ENCODE assay signal across 3 cellular contexts in the genomic region with DNA sequence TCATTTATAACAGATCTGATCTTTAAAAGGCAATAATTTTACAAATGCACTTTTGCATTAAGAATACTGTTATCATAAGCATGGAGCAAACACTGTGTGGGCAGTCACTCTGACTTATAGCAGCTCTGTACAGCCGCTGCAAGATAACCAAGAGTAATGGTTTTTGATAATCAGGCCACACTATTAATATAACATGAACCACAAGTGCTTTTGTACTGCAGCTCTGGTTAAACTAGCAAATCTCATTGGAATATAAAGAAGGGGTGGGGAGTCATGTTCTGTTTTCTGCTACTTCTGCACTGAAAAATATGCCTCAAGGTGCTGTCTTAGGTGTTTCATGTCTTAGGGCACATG.
TF ChIP-seq lines count a peak whose summit lies in the region.

No MANE protein-coding gene starts in this region.

TF ChIP-seq in SK-N-SH, 30 proteins besides CTCF, POLR2A, EP300 and RAD21:
- TF ChIP-seq TEAD4 (IDR thresholded peaks at IDR 0.05; ENCODE audit: borderline replicate concordance, insufficient read depth) (no peak), NFIC (IDR thresholded peaks at IDR 0.05; ENCODE audit: borderline replicate concordance) (no peak), TCF12 (IDR thresholded peaks at IDR 0.05) (no peak), JUND (IDR thresholded peaks at IDR 0.05) (no peak), TAF1 (IDR thresholded peaks at IDR 0.05; ENCODE audit: borderline replicate concordance, low read depth, low read length) (no peak), GATA2 (CRISPR knock-in tag; IDR thresholded peaks at IDR 0.05) (no peak), PBX3 (IDR thresholded peaks at IDR 0.05) (no peak), YY1 (IDR thresholded peaks at IDR 0.05; ENCODE audit: low read depth) (no peak), RCOR1 (IDR thresholded peaks at IDR 0.05; ENCODE audit: low read length) (no peak), SIN3A (IDR thresholded peaks at IDR 0.05; ENCODE audit: borderline replicate concordance, low read depth, low read length) (no peak)
- TF ChIP-seq, protein P1, sequence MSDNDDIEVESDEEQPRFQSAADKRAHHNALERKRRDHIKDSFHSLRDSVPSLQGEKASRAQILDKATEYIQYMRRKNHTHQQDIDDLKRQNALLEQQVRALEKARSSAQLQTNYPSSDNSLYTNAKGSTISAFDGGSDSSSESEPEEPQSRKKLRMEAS (IDR thresholded peaks at IDR 0.05; ENCODE audit: low read depth): no peak
- TF ChIP-seq, protein P2, sequence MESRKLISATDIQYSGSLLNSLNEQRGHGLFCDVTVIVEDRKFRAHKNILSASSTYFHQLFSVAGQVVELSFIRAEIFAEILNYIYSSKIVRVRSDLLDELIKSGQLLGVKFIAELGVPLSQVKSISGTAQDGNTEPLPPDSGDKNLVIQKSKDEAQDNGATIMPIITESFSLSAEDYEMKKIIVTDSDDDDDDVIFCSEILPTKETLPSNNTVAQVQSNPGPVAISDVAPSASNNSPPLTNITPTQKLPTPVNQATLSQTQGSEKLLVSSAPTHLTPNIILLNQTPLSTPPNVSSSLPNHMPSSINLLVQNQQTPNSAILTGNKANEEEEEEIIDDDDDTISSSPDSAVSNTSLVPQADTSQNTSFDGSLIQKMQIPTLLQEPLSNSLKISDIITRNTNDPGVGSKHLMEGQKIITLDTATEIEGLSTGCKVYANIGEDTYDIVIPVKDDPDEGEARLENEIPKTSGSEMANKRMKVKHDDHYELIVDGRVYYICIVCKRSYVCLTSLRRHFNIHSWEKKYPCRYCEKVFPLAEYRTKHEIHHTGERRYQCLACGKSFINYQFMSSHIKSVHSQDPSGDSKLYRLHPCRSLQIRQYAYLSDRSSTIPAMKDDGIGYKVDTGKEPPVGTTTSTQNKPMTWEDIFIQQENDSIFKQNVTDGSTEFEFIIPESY (IDR thresholded peaks at IDR 0.05; ENCODE audit: borderline replicate concordance, low read depth): no peak

TF ChIP-seq in SK-N-SH treated with all-trans-retinoic acid at 6 μM for 48 hours, 23 proteins besides CTCF, POLR2A, EP300 and RAD21:
- TF ChIP-seq, protein P3, sequence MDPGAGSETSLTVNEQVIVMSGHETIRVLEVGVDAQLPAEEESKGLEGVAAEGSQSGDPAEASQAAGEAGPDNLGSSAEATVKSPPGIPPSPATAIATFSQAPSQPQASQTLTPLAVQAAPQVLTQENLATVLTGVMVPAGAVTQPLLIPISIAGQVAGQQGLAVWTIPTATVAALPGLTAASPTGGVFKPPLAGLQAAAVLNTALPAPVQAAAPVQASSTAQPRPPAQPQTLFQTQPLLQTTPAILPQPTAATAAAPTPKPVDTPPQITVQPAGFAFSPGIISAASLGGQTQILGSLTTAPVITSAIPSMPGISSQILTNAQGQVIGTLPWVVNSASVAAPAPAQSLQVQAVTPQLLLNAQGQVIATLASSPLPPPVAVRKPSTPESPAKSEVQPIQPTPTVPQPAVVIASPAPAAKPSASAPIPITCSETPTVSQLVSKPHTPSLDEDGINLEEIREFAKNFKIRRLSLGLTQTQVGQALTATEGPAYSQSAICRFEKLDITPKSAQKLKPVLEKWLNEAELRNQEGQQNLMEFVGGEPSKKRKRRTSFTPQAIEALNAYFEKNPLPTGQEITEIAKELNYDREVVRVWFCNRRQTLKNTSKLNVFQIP (CRISPR knock-in tag; IDR thresholded peaks at IDR 0.05; ENCODE audit: borderline replicate concordance, low read depth): no peak
- no peak for TF ChIP-seq TCF4 (CRISPR knock-in tag; IDR thresholded peaks at IDR 0.05; ENCODE audit: borderline replicate concordance)
- TF ChIP-seq ZNF70 (CRISPR knock-in tag; IDR thresholded peaks at IDR 0.05): no peak
- TF ChIP-seq ISL1 (CRISPR knock-in tag; IDR thresholded peaks at IDR 0.05): no peak
TF ChIP-seq in SK-N-SH treated with all-trans-retinoic acid at 6 μM for 48 hours: peak in this region for 0.

TF ChIP-seq in endothelial cell of umbilical vein, 7 proteins besides CTCF, POLR2A, EP300 and RAD21:
- TF ChIP-seq EZH2 (IDR thresholded peaks at IDR 0.05; ENCODE audit: borderline replicate concordance, low read depth, low read length, severe bottlenecking) (no peak), POLR2AphosphoS5 (IDR thresholded peaks at IDR 0.05; ENCODE audit: insufficient read depth, low read depth, low read length) (no peak)
